In the genomic region with DNA sequence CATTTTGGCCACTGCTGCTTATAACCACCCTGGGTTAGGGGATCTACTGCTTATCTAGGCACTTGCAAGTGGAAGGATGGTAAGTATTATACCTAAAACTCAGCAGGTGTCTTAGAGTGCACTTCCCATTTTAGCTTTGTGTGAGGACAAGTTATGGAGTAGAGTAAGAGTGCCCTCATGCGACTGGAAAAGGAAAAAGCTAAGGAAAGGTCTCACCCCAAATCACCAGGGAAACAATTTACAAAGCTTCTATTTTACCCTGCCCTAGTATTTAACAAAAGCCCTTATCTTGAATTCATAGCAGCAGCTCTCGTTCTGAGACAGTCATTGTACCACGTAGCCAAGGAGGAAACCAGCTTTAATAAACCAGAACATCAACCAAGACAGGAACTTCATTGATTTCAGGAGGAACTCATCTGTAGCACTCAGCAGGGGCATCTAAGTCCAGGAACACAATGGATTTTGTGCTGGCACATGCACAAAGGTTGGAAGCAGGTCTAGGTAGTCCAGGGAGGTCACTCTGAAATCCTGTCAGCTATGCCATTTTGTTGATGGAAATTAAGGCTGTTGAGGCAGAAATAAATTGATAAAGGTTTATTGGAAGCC, we compare ENCODE assay signal across 1 cellular context.
TF ChIP-seq lines count a peak whose summit lies in the region.

No MANE protein-coding gene starts in this region.

TF ChIP-seq in WTC11, 78 proteins besides CTCF, POLR2A, EP300 and RAD21 (continued from another document):
- TF ChIP-seq, protein P1, sequence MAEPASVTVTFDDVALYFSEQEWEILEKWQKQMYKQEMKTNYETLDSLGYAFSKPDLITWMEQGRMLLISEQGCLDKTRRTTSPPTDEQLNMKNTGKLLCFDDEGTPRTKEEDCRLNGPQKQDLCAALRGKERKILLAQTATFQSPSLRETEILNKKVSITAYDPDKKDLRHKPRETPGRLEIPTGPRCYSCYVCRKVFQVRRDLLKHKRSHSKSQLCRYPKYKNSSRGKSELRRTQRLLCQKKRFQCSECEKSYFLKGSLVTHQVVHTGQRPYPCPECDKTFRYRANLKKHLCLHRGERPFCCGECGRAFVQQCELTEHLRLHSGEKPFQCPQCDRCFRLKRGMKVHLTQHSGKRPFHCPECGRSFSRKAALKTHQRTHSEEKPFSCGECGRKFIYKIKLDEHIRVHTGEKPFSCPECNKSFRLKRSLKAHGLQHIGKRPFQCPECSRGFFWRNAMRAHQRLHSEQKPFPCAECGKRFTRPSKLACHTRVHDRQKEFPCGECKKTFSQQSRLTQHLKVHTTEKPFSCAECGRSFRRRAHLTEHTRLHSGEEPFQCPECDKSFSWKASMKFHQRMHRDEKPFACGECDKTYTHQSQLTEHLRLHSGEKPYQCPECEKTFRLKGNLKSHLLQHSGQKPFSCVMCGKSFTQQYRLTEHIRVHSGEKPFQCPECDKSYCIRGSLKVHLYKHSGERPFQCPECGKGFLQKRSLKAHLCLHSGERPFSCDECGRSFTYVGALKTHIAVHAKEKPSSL (CRISPR knock-in tag; conservative IDR thresholded peaks at IDR 0.05) = no peak
- TF ChIP-seq ZNF219 (CRISPR knock-in tag; IDR thresholded peaks at IDR 0.05; ENCODE audit: borderline replicate concordance) = no peak
- TF ChIP-seq JUN (CRISPR knock-in tag; IDR thresholded peaks at IDR 0.05) = no peak
- no peak for TF ChIP-seq MXD4 (CRISPR knock-in tag; IDR thresholded peaks at IDR 0.05; ENCODE audit: borderline replicate concordance)
- TF ChIP-seq ATF1 (CRISPR knock-in tag; IDR thresholded peaks at IDR 0.05) = no peak
- no peak for TF ChIP-seq SP1 (CRISPR knock-in tag; conservative IDR thresholded peaks at IDR 0.05)
- TF ChIP-seq, protein P2, sequence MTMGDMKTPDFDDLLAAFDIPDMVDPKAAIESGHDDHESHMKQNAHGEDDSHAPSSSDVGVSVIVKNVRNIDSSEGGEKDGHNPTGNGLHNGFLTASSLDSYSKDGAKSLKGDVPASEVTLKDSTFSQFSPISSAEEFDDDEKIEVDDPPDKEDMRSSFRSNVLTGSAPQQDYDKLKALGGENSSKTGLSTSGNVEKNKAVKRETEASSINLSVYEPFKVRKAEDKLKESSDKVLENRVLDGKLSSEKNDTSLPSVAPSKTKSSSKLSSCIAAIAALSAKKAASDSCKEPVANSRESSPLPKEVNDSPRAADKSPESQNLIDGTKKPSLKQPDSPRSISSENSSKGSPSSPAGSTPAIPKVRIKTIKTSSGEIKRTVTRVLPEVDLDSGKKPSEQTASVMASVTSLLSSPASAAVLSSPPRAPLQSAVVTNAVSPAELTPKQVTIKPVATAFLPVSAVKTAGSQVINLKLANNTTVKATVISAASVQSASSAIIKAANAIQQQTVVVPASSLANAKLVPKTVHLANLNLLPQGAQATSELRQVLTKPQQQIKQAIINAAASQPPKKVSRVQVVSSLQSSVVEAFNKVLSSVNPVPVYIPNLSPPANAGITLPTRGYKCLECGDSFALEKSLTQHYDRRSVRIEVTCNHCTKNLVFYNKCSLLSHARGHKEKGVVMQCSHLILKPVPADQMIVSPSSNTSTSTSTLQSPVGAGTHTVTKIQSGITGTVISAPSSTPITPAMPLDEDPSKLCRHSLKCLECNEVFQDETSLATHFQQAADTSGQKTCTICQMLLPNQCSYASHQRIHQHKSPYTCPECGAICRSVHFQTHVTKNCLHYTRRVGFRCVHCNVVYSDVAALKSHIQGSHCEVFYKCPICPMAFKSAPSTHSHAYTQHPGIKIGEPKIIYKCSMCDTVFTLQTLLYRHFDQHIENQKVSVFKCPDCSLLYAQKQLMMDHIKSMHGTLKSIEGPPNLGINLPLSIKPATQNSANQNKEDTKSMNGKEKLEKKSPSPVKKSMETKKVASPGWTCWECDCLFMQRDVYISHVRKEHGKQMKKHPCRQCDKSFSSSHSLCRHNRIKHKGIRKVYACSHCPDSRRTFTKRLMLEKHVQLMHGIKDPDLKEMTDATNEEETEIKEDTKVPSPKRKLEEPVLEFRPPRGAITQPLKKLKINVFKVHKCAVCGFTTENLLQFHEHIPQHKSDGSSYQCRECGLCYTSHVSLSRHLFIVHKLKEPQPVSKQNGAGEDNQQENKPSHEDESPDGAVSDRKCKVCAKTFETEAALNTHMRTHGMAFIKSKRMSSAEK (CRISPR knock-in tag; IDR thresholded peaks at IDR 0.05; ENCODE audit: borderline replicate concordance) = no peak
- TF ChIP-seq, protein P3, sequence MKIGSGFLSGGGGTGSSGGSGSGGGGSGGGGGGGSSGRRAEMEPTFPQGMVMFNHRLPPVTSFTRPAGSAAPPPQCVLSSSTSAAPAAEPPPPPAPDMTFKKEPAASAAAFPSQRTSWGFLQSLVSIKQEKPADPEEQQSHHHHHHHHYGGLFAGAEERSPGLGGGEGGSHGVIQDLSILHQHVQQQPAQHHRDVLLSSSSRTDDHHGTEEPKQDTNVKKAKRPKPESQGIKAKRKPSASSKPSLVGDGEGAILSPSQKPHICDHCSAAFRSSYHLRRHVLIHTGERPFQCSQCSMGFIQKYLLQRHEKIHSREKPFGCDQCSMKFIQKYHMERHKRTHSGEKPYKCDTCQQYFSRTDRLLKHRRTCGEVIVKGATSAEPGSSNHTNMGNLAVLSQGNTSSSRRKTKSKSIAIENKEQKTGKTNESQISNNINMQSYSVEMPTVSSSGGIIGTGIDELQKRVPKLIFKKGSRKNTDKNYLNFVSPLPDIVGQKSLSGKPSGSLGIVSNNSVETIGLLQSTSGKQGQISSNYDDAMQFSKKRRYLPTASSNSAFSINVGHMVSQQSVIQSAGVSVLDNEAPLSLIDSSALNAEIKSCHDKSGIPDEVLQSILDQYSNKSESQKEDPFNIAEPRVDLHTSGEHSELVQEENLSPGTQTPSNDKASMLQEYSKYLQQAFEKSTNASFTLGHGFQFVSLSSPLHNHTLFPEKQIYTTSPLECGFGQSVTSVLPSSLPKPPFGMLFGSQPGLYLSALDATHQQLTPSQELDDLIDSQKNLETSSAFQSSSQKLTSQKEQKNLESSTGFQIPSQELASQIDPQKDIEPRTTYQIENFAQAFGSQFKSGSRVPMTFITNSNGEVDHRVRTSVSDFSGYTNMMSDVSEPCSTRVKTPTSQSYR (CRISPR knock-in tag; IDR thresholded peaks at IDR 0.05) = no peak
- TF ChIP-seq, protein P4, sequence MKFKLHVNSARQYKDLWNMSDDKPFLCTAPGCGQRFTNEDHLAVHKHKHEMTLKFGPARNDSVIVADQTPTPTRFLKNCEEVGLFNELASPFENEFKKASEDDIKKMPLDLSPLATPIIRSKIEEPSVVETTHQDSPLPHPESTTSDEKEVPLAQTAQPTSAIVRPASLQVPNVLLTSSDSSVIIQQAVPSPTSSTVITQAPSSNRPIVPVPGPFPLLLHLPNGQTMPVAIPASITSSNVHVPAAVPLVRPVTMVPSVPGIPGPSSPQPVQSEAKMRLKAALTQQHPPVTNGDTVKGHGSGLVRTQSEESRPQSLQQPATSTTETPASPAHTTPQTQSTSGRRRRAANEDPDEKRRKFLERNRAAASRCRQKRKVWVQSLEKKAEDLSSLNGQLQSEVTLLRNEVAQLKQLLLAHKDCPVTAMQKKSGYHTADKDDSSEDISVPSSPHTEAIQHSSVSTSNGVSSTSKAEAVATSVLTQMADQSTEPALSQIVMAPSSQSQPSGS (CRISPR knock-in tag; IDR thresholded peaks at IDR 0.05; ENCODE audit: borderline replicate concordance, low read depth) = no peak
